ENCODE assay signal across 1 cellular context in genomic region chr3:171374661-171375285, GRCh38.
TF ChIP-seq lines count a peak whose summit lies in the region.

No MANE protein-coding gene starts in this region.

TF ChIP-seq in K562, 482 proteins besides CTCF, POLR2A, EP300 and RAD21 (continued from another document and continues in another):
- TF ChIP-seq, protein P1, sequence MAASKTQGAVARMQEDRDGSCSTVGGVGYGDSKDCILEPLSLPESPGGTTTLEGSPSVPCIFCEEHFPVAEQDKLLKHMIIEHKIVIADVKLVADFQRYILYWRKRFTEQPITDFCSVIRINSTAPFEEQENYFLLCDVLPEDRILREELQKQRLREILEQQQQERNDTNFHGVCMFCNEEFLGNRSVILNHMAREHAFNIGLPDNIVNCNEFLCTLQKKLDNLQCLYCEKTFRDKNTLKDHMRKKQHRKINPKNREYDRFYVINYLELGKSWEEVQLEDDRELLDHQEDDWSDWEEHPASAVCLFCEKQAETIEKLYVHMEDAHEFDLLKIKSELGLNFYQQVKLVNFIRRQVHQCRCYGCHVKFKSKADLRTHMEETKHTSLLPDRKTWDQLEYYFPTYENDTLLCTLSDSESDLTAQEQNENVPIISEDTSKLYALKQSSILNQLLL (CRISPR knock-in tag; IDR thresholded peaks at IDR 0.05; ENCODE audit: borderline replicate concordance) = no peak
- no peak for TF ChIP-seq ZNF311 (CRISPR knock-in tag; IDR thresholded peaks at IDR 0.05)
- TF ChIP-seq NFYB (IDR thresholded peaks at IDR 0.05; ENCODE audit: extremely low read depth, insufficient read length) = no peak
- no peak for TF ChIP-seq ZNF280A (IDR thresholded peaks at IDR 0.05; ENCODE audit: low read depth, partially characterized antibody)
- no peak for TF ChIP-seq ZNF766 (CRISPR knock-in tag; conservative IDR thresholded peaks at IDR 0.05)
- no peak for TF ChIP-seq ILK (tag; IDR thresholded peaks at IDR 0.05; ENCODE audit: borderline replicate concordance, low read depth)
- no peak for TF ChIP-seq TCFL5 (CRISPR knock-in tag; conservative IDR thresholded peaks at IDR 0.05)
- 0 out of 2 replicates have a peak, but pooled peaks have one; percentile 59 for TF ChIP-seq ZNF592 (IDR thresholded peaks at IDR 0.05)
- TF ChIP-seq, protein P2, sequence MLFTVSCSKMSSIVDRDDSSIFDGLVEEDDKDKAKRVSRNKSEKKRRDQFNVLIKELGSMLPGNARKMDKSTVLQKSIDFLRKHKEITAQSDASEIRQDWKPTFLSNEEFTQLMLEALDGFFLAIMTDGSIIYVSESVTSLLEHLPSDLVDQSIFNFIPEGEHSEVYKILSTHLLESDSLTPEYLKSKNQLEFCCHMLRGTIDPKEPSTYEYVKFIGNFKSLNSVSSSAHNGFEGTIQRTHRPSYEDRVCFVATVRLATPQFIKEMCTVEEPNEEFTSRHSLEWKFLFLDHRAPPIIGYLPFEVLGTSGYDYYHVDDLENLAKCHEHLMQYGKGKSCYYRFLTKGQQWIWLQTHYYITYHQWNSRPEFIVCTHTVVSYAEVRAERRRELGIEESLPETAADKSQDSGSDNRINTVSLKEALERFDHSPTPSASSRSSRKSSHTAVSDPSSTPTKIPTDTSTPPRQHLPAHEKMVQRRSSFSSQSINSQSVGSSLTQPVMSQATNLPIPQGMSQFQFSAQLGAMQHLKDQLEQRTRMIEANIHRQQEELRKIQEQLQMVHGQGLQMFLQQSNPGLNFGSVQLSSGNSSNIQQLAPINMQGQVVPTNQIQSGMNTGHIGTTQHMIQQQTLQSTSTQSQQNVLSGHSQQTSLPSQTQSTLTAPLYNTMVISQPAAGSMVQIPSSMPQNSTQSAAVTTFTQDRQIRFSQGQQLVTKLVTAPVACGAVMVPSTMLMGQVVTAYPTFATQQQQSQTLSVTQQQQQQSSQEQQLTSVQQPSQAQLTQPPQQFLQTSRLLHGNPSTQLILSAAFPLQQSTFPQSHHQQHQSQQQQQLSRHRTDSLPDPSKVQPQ (CRISPR knock-in tag; IDR thresholded peaks at IDR 0.05; ENCODE audit: borderline replicate concordance) = no peak
- no peak for TF ChIP-seq ZNF24 (IDR thresholded peaks at IDR 0.05)
- TF ChIP-seq ZKSCAN3 (CRISPR knock-in tag; IDR thresholded peaks at IDR 0.05) = no peak
- no peak for TF ChIP-seq TAF9B (IDR thresholded peaks at IDR 0.05; ENCODE audit: partially characterized antibody)
- no peak for TF ChIP-seq ZKSCAN8 (CRISPR knock-in tag; IDR thresholded peaks at IDR 0.05)
- TF ChIP-seq, protein P3, sequence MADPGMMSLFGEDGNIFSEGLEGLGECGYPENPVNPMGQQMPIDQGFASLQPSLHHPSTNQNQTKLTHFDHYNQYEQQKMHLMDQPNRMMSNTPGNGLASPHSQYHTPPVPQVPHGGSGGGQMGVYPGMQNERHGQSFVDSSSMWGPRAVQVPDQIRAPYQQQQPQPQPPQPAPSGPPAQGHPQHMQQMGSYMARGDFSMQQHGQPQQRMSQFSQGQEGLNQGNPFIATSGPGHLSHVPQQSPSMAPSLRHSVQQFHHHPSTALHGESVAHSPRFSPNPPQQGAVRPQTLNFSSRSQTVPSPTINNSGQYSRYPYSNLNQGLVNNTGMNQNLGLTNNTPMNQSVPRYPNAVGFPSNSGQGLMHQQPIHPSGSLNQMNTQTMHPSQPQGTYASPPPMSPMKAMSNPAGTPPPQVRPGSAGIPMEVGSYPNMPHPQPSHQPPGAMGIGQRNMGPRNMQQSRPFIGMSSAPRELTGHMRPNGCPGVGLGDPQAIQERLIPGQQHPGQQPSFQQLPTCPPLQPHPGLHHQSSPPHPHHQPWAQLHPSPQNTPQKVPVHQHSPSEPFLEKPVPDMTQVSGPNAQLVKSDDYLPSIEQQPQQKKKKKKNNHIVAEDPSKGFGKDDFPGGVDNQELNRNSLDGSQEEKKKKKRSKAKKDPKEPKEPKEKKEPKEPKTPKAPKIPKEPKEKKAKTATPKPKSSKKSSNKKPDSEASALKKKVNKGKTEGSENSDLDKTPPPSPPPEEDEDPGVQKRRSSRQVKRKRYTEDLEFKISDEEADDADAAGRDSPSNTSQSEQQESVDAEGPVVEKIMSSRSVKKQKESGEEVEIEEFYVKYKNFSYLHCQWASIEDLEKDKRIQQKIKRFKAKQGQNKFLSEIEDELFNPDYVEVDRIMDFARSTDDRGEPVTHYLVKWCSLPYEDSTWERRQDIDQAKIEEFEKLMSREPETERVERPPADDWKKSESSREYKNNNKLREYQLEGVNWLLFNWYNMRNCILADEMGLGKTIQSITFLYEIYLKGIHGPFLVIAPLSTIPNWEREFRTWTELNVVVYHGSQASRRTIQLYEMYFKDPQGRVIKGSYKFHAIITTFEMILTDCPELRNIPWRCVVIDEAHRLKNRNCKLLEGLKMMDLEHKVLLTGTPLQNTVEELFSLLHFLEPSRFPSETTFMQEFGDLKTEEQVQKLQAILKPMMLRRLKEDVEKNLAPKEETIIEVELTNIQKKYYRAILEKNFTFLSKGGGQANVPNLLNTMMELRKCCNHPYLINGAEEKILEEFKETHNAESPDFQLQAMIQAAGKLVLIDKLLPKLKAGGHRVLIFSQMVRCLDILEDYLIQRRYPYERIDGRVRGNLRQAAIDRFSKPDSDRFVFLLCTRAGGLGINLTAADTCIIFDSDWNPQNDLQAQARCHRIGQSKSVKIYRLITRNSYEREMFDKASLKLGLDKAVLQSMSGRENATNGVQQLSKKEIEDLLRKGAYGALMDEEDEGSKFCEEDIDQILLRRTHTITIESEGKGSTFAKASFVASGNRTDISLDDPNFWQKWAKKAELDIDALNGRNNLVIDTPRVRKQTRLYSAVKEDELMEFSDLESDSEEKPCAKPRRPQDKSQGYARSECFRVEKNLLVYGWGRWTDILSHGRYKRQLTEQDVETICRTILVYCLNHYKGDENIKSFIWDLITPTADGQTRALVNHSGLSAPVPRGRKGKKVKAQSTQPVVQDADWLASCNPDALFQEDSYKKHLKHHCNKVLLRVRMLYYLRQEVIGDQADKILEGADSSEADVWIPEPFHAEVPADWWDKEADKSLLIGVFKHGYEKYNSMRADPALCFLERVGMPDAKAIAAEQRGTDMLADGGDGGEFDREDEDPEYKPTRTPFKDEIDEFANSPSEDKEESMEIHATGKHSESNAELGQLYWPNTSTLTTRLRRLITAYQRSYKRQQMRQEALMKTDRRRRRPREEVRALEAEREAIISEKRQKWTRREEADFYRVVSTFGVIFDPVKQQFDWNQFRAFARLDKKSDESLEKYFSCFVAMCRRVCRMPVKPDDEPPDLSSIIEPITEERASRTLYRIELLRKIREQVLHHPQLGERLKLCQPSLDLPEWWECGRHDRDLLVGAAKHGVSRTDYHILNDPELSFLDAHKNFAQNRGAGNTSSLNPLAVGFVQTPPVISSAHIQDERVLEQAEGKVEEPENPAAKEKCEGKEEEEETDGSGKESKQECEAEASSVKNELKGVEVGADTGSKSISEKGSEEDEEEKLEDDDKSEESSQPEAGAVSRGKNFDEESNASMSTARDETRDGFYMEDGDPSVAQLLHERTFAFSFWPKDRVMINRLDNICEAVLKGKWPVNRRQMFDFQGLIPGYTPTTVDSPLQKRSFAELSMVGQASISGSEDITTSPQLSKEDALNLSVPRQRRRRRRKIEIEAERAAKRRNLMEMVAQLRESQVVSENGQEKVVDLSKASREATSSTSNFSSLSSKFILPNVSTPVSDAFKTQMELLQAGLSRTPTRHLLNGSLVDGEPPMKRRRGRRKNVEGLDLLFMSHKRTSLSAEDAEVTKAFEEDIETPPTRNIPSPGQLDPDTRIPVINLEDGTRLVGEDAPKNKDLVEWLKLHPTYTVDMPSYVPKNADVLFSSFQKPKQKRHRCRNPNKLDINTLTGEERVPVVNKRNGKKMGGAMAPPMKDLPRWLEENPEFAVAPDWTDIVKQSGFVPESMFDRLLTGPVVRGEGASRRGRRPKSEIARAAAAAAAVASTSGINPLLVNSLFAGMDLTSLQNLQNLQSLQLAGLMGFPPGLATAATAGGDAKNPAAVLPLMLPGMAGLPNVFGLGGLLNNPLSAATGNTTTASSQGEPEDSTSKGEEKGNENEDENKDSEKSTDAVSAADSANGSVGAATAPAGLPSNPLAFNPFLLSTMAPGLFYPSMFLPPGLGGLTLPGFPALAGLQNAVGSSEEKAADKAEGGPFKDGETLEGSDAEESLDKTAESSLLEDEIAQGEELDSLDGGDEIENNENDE (IDR thresholded peaks at IDR 0.05; ENCODE audit: low read depth, low read length) = no peak
- TF ChIP-seq PHTF2 (CRISPR knock-in tag; IDR thresholded peaks at IDR 0.05) = no peak
- TF ChIP-seq ZNF408 (CRISPR knock-in tag; IDR thresholded peaks at IDR 0.05; ENCODE audit: low read depth) = no peak
- TF ChIP-seq GATAD2B (IDR thresholded peaks at IDR 0.05; ENCODE audit: borderline replicate concordance) = no peak
- TF ChIP-seq STAT5B (CRISPR knock-in tag; IDR thresholded peaks at IDR 0.05) = no peak
- TF ChIP-seq SMARCC2 (IDR thresholded peaks at IDR 0.05; ENCODE audit: low read depth) = peak; percentile 69; the same call in 1 of the 2 replicates
- TF ChIP-seq ELF1 (tag; IDR thresholded peaks at IDR 0.05) = no peak
- TF ChIP-seq, protein P4, sequence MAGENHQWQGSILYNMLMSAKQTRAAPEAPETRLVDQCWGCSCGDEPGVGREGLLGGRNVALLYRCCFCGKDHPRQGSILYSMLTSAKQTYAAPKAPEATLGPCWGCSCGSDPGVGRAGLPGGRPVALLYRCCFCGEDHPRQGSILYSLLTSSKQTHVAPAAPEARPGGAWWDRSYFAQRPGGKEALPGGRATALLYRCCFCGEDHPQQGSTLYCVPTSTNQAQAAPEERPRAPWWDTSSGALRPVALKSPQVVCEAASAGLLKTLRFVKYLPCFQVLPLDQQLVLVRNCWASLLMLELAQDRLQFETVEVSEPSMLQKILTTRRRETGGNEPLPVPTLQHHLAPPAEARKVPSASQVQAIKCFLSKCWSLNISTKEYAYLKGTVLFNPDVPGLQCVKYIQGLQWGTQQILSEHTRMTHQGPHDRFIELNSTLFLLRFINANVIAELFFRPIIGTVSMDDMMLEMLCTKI (IDR thresholded peaks at IDR 0.05; ENCODE audit: partially characterized antibody) = no peak
- TF ChIP-seq, protein P5, sequence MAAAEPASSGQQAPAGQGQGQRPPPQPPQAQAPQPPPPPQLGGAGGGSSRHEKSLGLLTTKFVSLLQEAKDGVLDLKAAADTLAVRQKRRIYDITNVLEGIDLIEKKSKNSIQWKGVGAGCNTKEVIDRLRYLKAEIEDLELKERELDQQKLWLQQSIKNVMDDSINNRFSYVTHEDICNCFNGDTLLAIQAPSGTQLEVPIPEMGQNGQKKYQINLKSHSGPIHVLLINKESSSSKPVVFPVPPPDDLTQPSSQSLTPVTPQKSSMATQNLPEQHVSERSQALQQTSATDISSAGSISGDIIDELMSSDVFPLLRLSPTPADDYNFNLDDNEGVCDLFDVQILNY (CRISPR knock-in tag; IDR thresholded peaks at IDR 0.05) = no peak
- TF ChIP-seq GABPB2 (CRISPR knock-in tag; conservative IDR thresholded peaks at IDR 0.05) = no peak
- TF ChIP-seq HMG20B (CRISPR knock-in tag; IDR thresholded peaks at IDR 0.05) = no peak
- TF ChIP-seq RCOR1 (IDR thresholded peaks at IDR 0.05; ENCODE audit: borderline replicate concordance in 1 of 2, low read depth in 2 of 2, low read length in 2 of 2) = 0 out of 4 replicates have a peak, but pooled peaks of 1 of the 2 experiments have one; percentile 16
- no peak for TF ChIP-seq ZSCAN29 (IDR thresholded peaks at IDR 0.05)
- no peak for TF ChIP-seq KLF10 (CRISPR knock-in tag; IDR thresholded peaks at IDR 0.05)
- TF ChIP-seq ZFX (CRISPR knock-in tag; IDR thresholded peaks at IDR 0.05) = no peak
- no peak for TF ChIP-seq ZBTB12 (CRISPR knock-in tag; IDR thresholded peaks at IDR 0.05)
- no peak for TF ChIP-seq IRF2 (CRISPR knock-in tag; IDR thresholded peaks at IDR 0.05)
- TF ChIP-seq, protein P6, sequence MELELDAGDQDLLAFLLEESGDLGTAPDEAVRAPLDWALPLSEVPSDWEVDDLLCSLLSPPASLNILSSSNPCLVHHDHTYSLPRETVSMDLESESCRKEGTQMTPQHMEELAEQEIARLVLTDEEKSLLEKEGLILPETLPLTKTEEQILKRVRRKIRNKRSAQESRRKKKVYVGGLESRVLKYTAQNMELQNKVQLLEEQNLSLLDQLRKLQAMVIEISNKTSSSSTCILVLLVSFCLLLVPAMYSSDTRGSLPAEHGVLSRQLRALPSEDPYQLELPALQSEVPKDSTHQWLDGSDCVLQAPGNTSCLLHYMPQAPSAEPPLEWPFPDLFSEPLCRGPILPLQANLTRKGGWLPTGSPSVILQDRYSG (tag; conservative IDR thresholded peaks at IDR 0.05; ENCODE audit: low read depth) = no peak
